31 cellular contexts compared by ENCODE assay signal in genomic region chr21:26641062-26641461, GRCh38.
"Had no signal": no experiment of that assay in that cellular context is flagged by ENCODE, and none has a peak within 500 bp of the region (broad histone marks: within the 10 kb centered on the region; RNA-seq: fewer than 3 reads in every experiment).

No MANE protein-coding gene starts in this region.

- H3K4me3 ChIP-seq: adrenal gland, ascending aorta, body of pancreas, breast epithelium, cardiac muscle cell had no signal

- H3K9me3 ChIP-seq: adrenal gland, ascending aorta, body of pancreas, breast epithelium had no signal

- DNase-seq: activated effector memory CD4-positive, alpha-beta T cell treated with anti-CD3 and anti-CD28 coated beads, Interleukin-2, amount 50 U/mL, for 16 hours; activated effector memory CD4-positive, alpha-beta T cell treated with Interleukin-2 at 50 U/mL for 16 hours; activated gamma-delta T cell; activated gamma-delta T cell treated with Interleukin-2 at 50 U/mL for 16 hours; activated naive CD4-positive, alpha-beta T cell; activated naive CD4-positive, alpha-beta T cell treated with anti-CD3 and anti-CD28 coated beads for 36 hours; activated naive CD4-positive, alpha-beta T cell treated with anti-CD3 and anti-CD28 coated beads, Interleukin-2, amount 10 ng/mL, durations not matched to agents 7 days and 5 days; activated naive CD4-positive, alpha-beta T cell treated with anti-CD3 and anti-CD28 coated beads, Interleukin-2, amount 50 U/mL, for 16 hours; activated naive CD4-positive, alpha-beta T cell treated with Interleukin-2 at 50 U/mL for 16 hours; activated naive CD8-positive, alpha-beta T cell treated with anti-CD3 and anti-CD28 coated beads for 36 hours; activated naive CD8-positive, alpha-beta T cell treated with anti-CD3 and anti-CD28 coated beads, Interleukin-2, amount 10 ng/mL, durations not matched to agents 7 days and 5 days; activated naive CD8-positive, alpha-beta T cell treated with anti-CD3 and anti-CD28 coated beads, Interleukin-2, amount 50 U/mL, for 24 hours; activated T-cell treated with anti-CD3 and anti-CD28 coated beads, Interleukin-2, amount 50 U/mL, for 24 hours; activated T-cell treated with anti-CD3 and anti-CD28 coated beads, Interleukin-2, amount 50 U/mL, for 4 hours; activated T-cell treated with anti-CD3 and anti-CD28 coated beads, Interleukin-2, amount 50 U/mL, for 48 hours; activated T-cell treated with anti-CD3 and anti-CD28 coated beads, Interleukin-2, amount 50 U/mL, for 72 hours; adrenal gland; amniotic stem cell; amygdala; anterior cingulate cortex; aorta; body of pancreas; brain microvascular endothelial cell; caudate nucleus; central memory CD4-positive, alpha-beta T cell; cerebellar nuclear complex had no signal

- H3K27me3 ChIP-seq: adrenal gland, ascending aorta, body of pancreas, brain microvascular endothelial cell, breast epithelium, cardiac muscle cell had no signal

- FAIRE-seq: astrocyte, bronchial epithelial cell had no signal

- H3K4me1 ChIP-seq: adrenal gland, ascending aorta, body of pancreas, breast epithelium had no signal

- H3K27ac ChIP-seq: adrenal gland, ascending aorta, body of pancreas, brain microvascular endothelial cell, breast epithelium, cardiac muscle cell had no signal

- H3K36me3 ChIP-seq: adrenal gland, ascending aorta, brain microvascular endothelial cell, breast epithelium, cardiac muscle cell had no signal
